In the genomic region with DNA sequence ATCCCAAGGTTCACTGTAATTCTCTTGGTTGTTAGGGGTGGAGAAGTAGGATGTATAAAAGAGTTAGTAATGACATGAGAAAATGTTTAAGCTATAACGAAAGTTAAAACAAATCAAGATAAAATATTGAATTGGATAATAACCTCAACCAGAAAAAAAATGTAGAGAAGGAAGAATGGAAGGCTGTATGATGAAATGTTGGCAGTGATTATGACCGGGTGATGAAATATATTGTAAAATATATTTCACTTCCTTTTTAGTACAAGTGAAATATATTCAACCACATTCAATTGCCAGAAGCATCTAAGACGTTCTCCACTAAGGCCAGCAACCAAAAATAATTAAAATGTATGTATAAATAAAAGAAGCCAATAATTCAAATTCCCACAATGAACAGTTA, we compare ENCODE assay signal across 20 cellular contexts.
DNase-seq lines count a peak whose midpoint lies in the region; FAIRE-seq and TF ChIP-seq lines count a peak whose summit lies in the region.
"Had no signal": no experiment of that assay in that cellular context is flagged by ENCODE, and none has a peak within 500 bp of the region (broad histone marks: within the 10 kb centered on the region; RNA-seq: fewer than 3 reads in every experiment).

No MANE protein-coding gene starts in this region.

- no peak for TF ChIP-seq CTCF in D721Med (IDR thresholded peaks at IDR 0.05; ENCODE audit: insufficient read depth, missing control alignments)
- no peak for TF ChIP-seq CTCF in BE2C (IDR thresholded peaks at IDR 0.05; ENCODE audit: low read depth, low read length)

- H3K9me3 ChIP-seq in BE2C = no peaks in the 10 kb centered on the region
- H3K9me3 ChIP-seq: MG63 had no signal

- no peaks in the 10 kb centered on the region for H3K27me3 ChIP-seq in BE2C
- H3K27me3 ChIP-seq: MG63 had no signal

- H3K36me3 ChIP-seq in BE2C = no peaks in the 10 kb centered on the region
- H3K36me3 ChIP-seq: BLaER1 treated with 17β-estradiol and CSF1 and Interleukin-3, amounts not matched to agents 10 nM and 100 nM; MG63 had no signal

- H3K4me3 ChIP-seq in BE2C (ENCODE audit: low read depth, low read length) = no peak overlapping the region
- H3K4me3 ChIP-seq: BLaER1 treated with 17β-estradiol and CSF1 and Interleukin-3, amounts not matched to agents 10 nM and 100 nM; MG63 had no signal

- H3K4me1 ChIP-seq in BE2C = no peaks in the 10 kb centered on the region

- FAIRE-seq in colon (lab: Jason Lieb, UNC) = peak; percentile 10
- FAIRE-seq in D721Med (lab: Jason Lieb, UNC) = no peak
- FAIRE-seq: H1, RCC 7860 had no signal

- DNase-seq in CD1c-positive myeloid dendritic cell (ENCODE audit: extremely low spot score) (peak; percentile 31), MV-4-11 (lab: John Stamatoyannopoulos, UW) (peak; percentile 58), OCI-M1 (lab: John Stamatoyannopoulos, UW) (peak; percentile 60), NCI-H2227 (lab: John Stamatoyannopoulos, UW; ENCODE audit: unreplicated experiment) (no peak), D721Med (ENCODE audit: insufficient read length, low spot score) (no peak), BE2C (no peak)
- DNase-seq: CD8-positive, alpha-beta memory T cell; DMS53; Kasumi-1; MG63; NCI-H1105; NCI-H146; NCI-H2081; NCI-H2171; NCI-H524 treated with DMSO at 0.1 percent for 48 hours; T-helper 2 cell had no signal

Comparison
In these comparisons a context has a peak if more than half of its experiments do, and no peak if none do; other contexts are left out.
1. DNase-seq: peak in CD1c-positive myeloid dendritic cell (single experiment), MV-4-11 (single experiment) and OCI-M1 (single experiment); none in NCI-H2227 (single experiment), D721Med (single experiment) and BE2C (single experiment).